ENCODE assay signal across 8 cellular contexts in genomic region chr5:95554647-95555548, GRCh38. TPM values are rescaled to one million over a fixed set of nuclear protein-coding genes. Genes with fewer than 3 reads are reported as not detected.
DNase-seq lines count a peak whose midpoint lies in the region; ATAC-seq and TF ChIP-seq lines count a peak whose summit lies in the region.

TSS of gene ARSK (plus strand) at chr5:95555101. CDS start at chr5:95555279, 178 bp downstream.
TSS of gene SKIC3 (minus strand) at chr5:95554977. CDS start at chr5:95547150, 7,827 bp downstream.

- no peaks in the 10 kb centered on the region; the same call in 1 of the 2 replicates for H3K36me3 ChIP-seq in PC-3 (ENCODE audit: low read depth, low read length)
- peaks cover 10% of the 10 kb centered on the region for H3K36me3 ChIP-seq in muscle layer of colon (ENCODE audit: insufficient read depth, low read length)

- intact Hi-C loops in PC-3 (cut with micrococcal nuclease), result loop anchor here (1.0 to 10.0 kb wide), 5 partner anchors 10 to 270 kb away; partner anchors contain the start of genes GLRX, RFESD and RHOBTB3

- no peaks in the 10 kb centered on the region for H3K9me3 Mint-ChIP-seq in activated T-cell treated with anti-CD3 and anti-CD28 coated beads, Interleukin-2, amount 50 U/mL, for 4 hours

- peak; percentile 99 for DNase-seq in DMS53 (lab: John Stamatoyannopoulos, UW)
- peak; percentile 99 for DNase-seq in Jurkat, Clone E6-1 (ENCODE audit: low read depth, low spot score)
- DNase-seq in PC-3, result peak; percentile 99
- peak; percentile 85 for DNase-seq in activated T-cell treated with anti-CD3 and anti-CD28 coated beads, Interleukin-2, amount 50 U/mL, for 4 hours
- DNase-seq in stimulated activated CD8-positive, alpha-beta memory T cell treated with anti-CD3 and anti-CD28 coated beads, Interleukin-7, amount 100 ng/mL, for 24 hours (ENCODE audit: low read depth), result peak; percentile 79

- H3K27me3 Mint-ChIP-seq in activated T-cell treated with anti-CD3 and anti-CD28 coated beads, Interleukin-2, amount 50 U/mL, for 4 hours (ENCODE audit: low read depth), result no peaks in the 10 kb centered on the region

- peak; percentile 90 for ATAC-seq in GM21619 (IDR thresholded peaks at IDR 0.05; ENCODE audit: unreplicated experiment)
- peak; percentile 89 for ATAC-seq in PC-3
- ATAC-seq in activated T-cell treated with anti-CD3 and anti-CD28 coated beads, Interleukin-2, amount 50 U/mL, for 4 hours, result peak; percentile 92
- peak; percentile 97 for ATAC-seq in esophagus mucosa

- H3K36me3 Mint-ChIP-seq in activated T-cell treated with anti-CD3 and anti-CD28 coated beads, Interleukin-2, amount 50 U/mL, for 4 hours (ENCODE audit: insufficient read depth), result peaks cover 16% of the 10 kb centered on the region

- peak within 1 kb of the TSS; percentile 74 for H3K27ac ChIP-seq in PC-3 (ENCODE audit: low read length)
- H3K27ac ChIP-seq in muscle layer of colon (ENCODE audit: low read depth, low read length), result peak within 1 kb of the TSS; percentile 74

- CTCF ChIA-PET in PC-3 (lab: Charles Lee), result interaction anchor here (0.5 kb wide), 2 partner anchors 270 kb away, joined by 3 to 4 read pairs; no protein-coding TSS in a partner anchor

- peak within 1 kb of the TSS; percentile 90 for H3K4me2 ChIP-seq in PC-3 (ENCODE audit: low read length)

- H3K9ac ChIP-seq in PC-3 (ENCODE audit: low read length), result peak within 1 kb of the TSS; percentile 81
- H3K9ac ChIP-seq in muscle layer of colon (ENCODE audit: low read length), result peak within 1 kb of the TSS; percentile 29

- H4K20me1 ChIP-seq in PC-3 (ENCODE audit: low read length), result no peaks in the 10 kb centered on the region

- peak within 1 kb of the TSS; percentile 94 for H3K4me3 Mint-ChIP-seq in activated T-cell treated with anti-CD3 and anti-CD28 coated beads, Interleukin-2, amount 50 U/mL, for 4 hours

- peak within 1 kb of the TSS; percentile 88 for H2AFZ ChIP-seq in PC-3 (ENCODE audit: low read length)

- H3K27me3 ChIP-seq in PC-3 (ENCODE audit: low read length), result no peaks in the 10 kb centered on the region
- H3K27me3 ChIP-seq in muscle layer of colon (ENCODE audit: control insufficient read depth in 1 of 2, insufficient read depth in 2 of 2, low read length in 2 of 2), result no peaks in the 10 kb centered on the region

- H3K9me2 ChIP-seq in PC-3 (replicated peaks; ENCODE audit: low read length), result no peaks in the 10 kb centered on the region

- H3F3A ChIP-seq in PC-3 (ENCODE audit: low read length, unreplicated experiment), result no peaks in the 10 kb centered on the region

- peaks cover 70% of the 10 kb centered on the region for H3K79me2 ChIP-seq in PC-3 (ENCODE audit: low read length)

- H3K9me3 ChIP-seq in PC-3 (ENCODE audit: low read length) (no peaks in the 10 kb centered on the region), muscle layer of colon (ENCODE audit: low read length) (no peaks in the 10 kb centered on the region)

- POLR2A ChIA-PET in PC-3 (lab: Charles Lee; ENCODE audit: unreplicated experiment), result interaction anchor here (0.5 to 0.7 kb wide), 3 partner anchors 215 to 513 kb away, joined by 3 to 4 read pairs (median 4); no protein-coding TSS in a partner anchor

- 0 out of 2 replicates have a peak, but pooled peaks have one; percentile 36 for TF ChIP-seq CTCF in PC-3 (conservative IDR thresholded peaks at IDR 0.05; ENCODE audit: low read depth, low read length)

- BruUV-seq in PC-3 (replicated peaks; lab: Mats Ljungman, UMichigan), result TSS peak; percentile 57

- H3K4me1 ChIP-seq in PC-3 (ENCODE audit: insufficient read depth, low read length), result peaks cover 9% of the 10 kb centered on the region
- peaks cover 33% of the 10 kb centered on the region for H3K4me1 ChIP-seq in muscle layer of colon (ENCODE audit: insufficient read depth, low read length)

- H3K4me3 ChIP-seq in Jurkat, Clone E6-1 (ENCODE audit: low read length), result peak within 1 kb of the TSS; percentile 92
- H3K4me3 ChIP-seq in PC-3 (ENCODE audit: low read length) (peak within 1 kb of the TSS; percentile 78), muscle layer of colon (ENCODE audit: low read depth in 1 of 2, low read length in 2 of 2) (peak within 1 kb of the TSS; percentile 59 to 60)

- peaks cover 35% of the 10 kb centered on the region for H3K4me1 Mint-ChIP-seq in activated T-cell treated with anti-CD3 and anti-CD28 coated beads, Interleukin-2, amount 50 U/mL, for 4 hours (ENCODE audit: low read depth)

RNA-seq across cellular contexts. Expression of gene ARSK, which starts in this region (rescaled TPM):
- 8.5 TPM for polyA plus RNA-seq in Jurkat, Clone E6-1 (2012; ENCODE audit: insufficient read depth, insufficient read length)
- total RNA-seq in PC-3 (2014; rRNA removed) (10.5 and 12.6 TPM in 2 replicates), esophagus mucosa (2.2 TPM)
- 1 to 10 TPM; 4.2 to 5.0 (median 4.6) TPM for total RNA-seq in activated T-cell treated with anti-CD3 and anti-CD28 coated beads, Interleukin-2, amount 50 U/mL, for 4 hours

RNA-seq across cellular contexts. Expression of gene SKIC3, which starts in this region (rescaled TPM):
- 29.9 TPM for polyA plus RNA-seq in Jurkat, Clone E6-1 (2012; ENCODE audit: insufficient read depth, insufficient read length)
- total RNA-seq in PC-3 (2014; rRNA removed), result 27.8 and 37.6 TPM in 2 replicates
- total RNA-seq in activated T-cell treated with anti-CD3 and anti-CD28 coated beads, Interleukin-2, amount 50 U/mL, for 4 hours, result 10 to 100 TPM; 39.8 to 42.2 (median 41.9) TPM
- total RNA-seq in esophagus mucosa, result 43.2 TPM

Comparison
In these comparisons a context has a peak if more than half of its experiments do, and no peak if none do; other contexts are left out.
1. Peak in every context shown above with its lines: DNase-seq, ATAC-seq, H3K4me3 ChIP-seq and H3K27ac ChIP-seq.